ENCODE assay signal across 26 cellular contexts in the genomic region with DNA sequence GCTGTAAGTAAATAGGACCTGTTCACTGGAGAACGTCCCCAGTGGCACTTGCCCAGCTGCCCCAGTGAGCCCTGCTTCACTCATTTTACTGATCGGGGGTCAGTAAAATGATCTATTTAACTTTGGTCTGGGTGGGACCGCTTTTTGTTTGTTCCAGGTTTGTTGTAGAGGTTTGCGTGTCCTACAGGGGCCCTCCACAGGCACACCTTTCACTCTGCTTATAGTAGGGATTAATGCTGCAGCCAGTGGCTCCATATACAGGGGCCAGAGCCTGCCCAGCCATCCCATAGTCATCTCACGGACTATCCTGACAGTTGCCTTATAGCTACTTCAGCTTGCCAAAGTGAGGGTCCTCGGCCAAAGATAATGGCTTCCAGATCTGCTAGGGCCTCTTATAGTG.
"Had no signal": no experiment of that assay in that cellular context is flagged by ENCODE, and none has a peak within 500 bp of the region (broad histone marks: within the 10 kb centered on the region; RNA-seq: fewer than 3 reads in every experiment).

No MANE protein-coding gene starts in this region.

- H3K27me3 ChIP-seq: ascending aorta had no signal

- H3K9me3 ChIP-seq: ascending aorta had no signal

- DNase-seq: activated B cell treated with CpG ODN at 0.5 μM for 24 hours; activated CD4-positive, alpha-beta memory T cell treated with anti-CD3 and anti-CD28 coated beads for 36 hours; activated CD4-positive, alpha-beta T cell treated with anti-CD3 and anti-CD28 coated beads for 4 hours; activated CD4-positive, alpha-beta T cell treated with anti-CD3 and anti-CD28 coated beads, Interleukin-2, amount 10 ng/mL, durations not matched to agents 24 days and 14 days; activated CD4-positive, alpha-beta T cell treated with anti-CD3 and anti-CD28 coated beads, Interleukin-2, amount 50 U/mL, for 1 hour; activated CD4-positive, alpha-beta T cell treated with anti-CD3 and anti-CD28 coated beads, Interleukin-2, amount 50 U/mL, for 4 hours; activated CD4-positive, CD25-positive, alpha-beta regulatory T cell treated with anti-CD3 and anti-CD28 coated beads, Interleukin-2, amount 50 U/mL, for 72 hours; activated CD8-positive, alpha-beta memory T cell treated with anti-CD3 and anti-CD28 coated beads, Interleukin-2, amount 50 U/mL, for 4 hours; activated CD8-positive, alpha-beta T cell treated with anti-CD3 and anti-CD28 coated beads for 36 hours; activated effector memory CD4-positive, alpha-beta T cell treated with Interleukin-2 at 50 U/mL for 16 hours; activated gamma-delta T cell; activated naive CD4-positive, alpha-beta T cell treated with anti-CD3 and anti-CD28 coated beads, Interleukin-2, amount 10 ng/mL, durations not matched to agents 7 days and 5 days; activated naive CD4-positive, alpha-beta T cell treated with Interleukin-2 at 50 U/mL for 16 hours; activated naive CD8-positive, alpha-beta T cell treated with anti-CD3 and anti-CD28 coated beads, Interleukin-2, amount 10 ng/mL, durations not matched to agents 7 days and 5 days; activated naive CD8-positive, alpha-beta T cell treated with anti-CD3 and anti-CD28 coated beads, Interleukin-2, amount 50 U/mL, for 24 hours; activated T-cell treated with anti-CD3 and anti-CD28 coated beads, Interleukin-2, amount 50 U/mL, for 24 hours; activated T-cell treated with anti-CD3 and anti-CD28 coated beads, Interleukin-2, amount 50 U/mL, for 48 hours; amygdala; anterior cingulate cortex; central memory CD4-positive, alpha-beta T cell; T-helper 2 cell; T-helper 9 cell had no signal

- FAIRE-seq: bronchial epithelial cell, TTC549 had no signal

- H3K4me3 ChIP-seq: ascending aorta had no signal

- H3K27ac ChIP-seq: ascending aorta, VCaP had no signal

- ATAC-seq: activated CD8-positive, alpha-beta T cell treated with anti-CD3 and anti-CD28 coated beads for 36 hours; activated naive CD8-positive, alpha-beta T cell treated with anti-CD3 and anti-CD28 coated beads, Interleukin-2, amount 50 U/mL, for 24 hours had no signal
